ENCODE assay signal across 8 cellular contexts in the genomic region with DNA sequence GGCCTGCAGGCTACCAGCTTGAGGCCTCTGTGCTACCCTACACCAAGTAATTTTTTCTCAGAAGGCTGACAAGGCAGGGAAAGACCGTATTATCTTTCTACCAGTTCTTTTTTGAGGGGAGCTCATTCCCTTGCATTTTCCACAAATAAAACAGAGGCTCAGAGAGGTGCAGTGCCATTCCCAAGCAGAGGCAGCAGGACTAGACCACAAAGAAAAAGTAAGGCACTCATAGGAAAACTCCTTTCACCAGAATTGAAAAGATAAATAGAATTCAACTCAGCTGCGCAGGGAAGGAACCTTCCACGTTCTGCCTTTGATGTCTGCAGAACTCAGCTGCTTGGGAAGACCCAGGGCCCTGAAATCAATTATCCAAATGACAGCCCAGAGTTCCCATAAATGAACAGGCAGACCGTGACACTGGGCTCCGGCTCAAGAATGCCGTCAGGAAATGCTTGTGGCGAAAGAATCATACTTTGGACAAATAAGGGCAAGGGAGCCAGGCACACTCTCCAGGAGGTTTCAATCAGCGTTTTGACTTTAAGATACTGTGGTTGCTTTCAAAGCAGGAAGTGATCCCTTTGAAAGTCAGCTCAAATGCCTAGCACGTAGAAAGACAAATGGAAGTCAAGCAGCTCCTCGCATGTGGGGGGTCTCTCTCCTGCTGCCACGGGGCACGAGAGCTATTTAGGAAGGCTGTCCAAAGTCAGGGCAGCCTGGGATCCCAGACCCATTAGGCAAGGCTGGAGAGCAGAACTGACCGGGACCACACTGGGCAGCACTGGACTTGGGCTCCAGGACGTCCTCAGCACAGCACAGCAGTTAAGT. TPM values are rescaled to one million over a fixed set of nuclear protein-coding genes. Genes with fewer than 3 reads are reported as not detected.
DNase-seq lines count a peak whose midpoint lies in the region; ATAC-seq and TF ChIP-seq lines count a peak whose summit lies in the region.

No MANE protein-coding gene starts in this region.

- H3K27me3 ChIP-seq in colonic mucosa (no peaks in the 10 kb centered on the region), left lung (no peaks in the 10 kb centered on the region)

- TF ChIP-seq CTCF in colonic mucosa (IDR thresholded peaks at IDR 0.05) (no peak), left lung (IDR thresholded peaks at IDR 0.05) (no peak)

- peak; percentile 80 for DNase-seq in ELF-1 (ENCODE audit: low read depth, low spot score)
- peak; percentile 29 for DNase-seq in NOMO-1 treated with dmso at 0.1 percent for 144 hours (lab: John Stamatoyannopoulos, UW; ENCODE audit: unreplicated experiment)
- DNase-seq in colonic mucosa = peak; percentile 64
- DNase-seq in left lung = peak in 1 of 2 donors; percentile 81
- peak; percentile 23 for DNase-seq in superior temporal gyrus (ENCODE audit: extremely low spot score)
- no peak for DNase-seq in stimulated activated CD4-positive, alpha-beta T cell treated with anti-CD3 and anti-CD28 coated beads, Interleukin-4, amount 100 ng/mL, for 24 hours
- no peak for DNase-seq in activated CD4-positive, alpha-beta T cell treated with anti-CD3 and anti-CD28 coated beads for 4 hours

- H3K9ac ChIP-seq in colonic mucosa (ENCODE audit: low read depth in 2 of 2, low read length in 2 of 2) = peak overlapping the region; percentile 32 to 67

- H3K27ac ChIP-seq in colonic mucosa (peak overlapping the region; percentile 95), left lung (peak overlapping the region; percentile 90 to 94)

- ATAC-seq in left lung (peak; percentile 69), HG03108 (IDR thresholded peaks at IDR 0.05; ENCODE audit: unreplicated experiment) (no peak)

- H3K36me3 ChIP-seq in colonic mucosa = no peaks in the 10 kb centered on the region
- peaks cover 0 to 52% of the 10 kb centered on the region in 2 donors for H3K36me3 ChIP-seq in left lung

- H3K4me3 ChIP-seq in colonic mucosa (no peak overlapping the region), left lung (no peak overlapping the region)

- intact Hi-C loops in colonic mucosa (cut with DNase I) (no loop called here), left lung (cut with DNase I) (no loop called here)

- H3K9me3 ChIP-seq in colonic mucosa = no peaks in the 10 kb centered on the region
- H3K9me3 ChIP-seq in left lung = no peaks in the 10 kb centered on the region

- H3K4me1 ChIP-seq in colonic mucosa (peaks cover 26% of the 10 kb centered on the region), left lung (peaks cover 64 to 100% of the 10 kb centered on the region in 2 donors)

RNA-seq across cellular contexts. Expression of a gene that starts 14.0 kb away (rescaled TPM):
- total RNA-seq in colonic mucosa (10 to 100 TPM; 50.3 to 74.8 TPM), left lung (10 to 100 TPM; 58.3 to 68.2 TPM)

RNA-seq across cellular contexts. Expression of a gene that starts 14.4 kb away (rescaled TPM):
- 10 to 100 TPM; 44.6 to 52.0 TPM for total RNA-seq in colonic mucosa
- total RNA-seq in left lung = 10 to 100 TPM; 41.4 to 42.5 TPM

Comparison
In these comparisons a context has a peak if more than half of its experiments do, and no peak if none do; other contexts are left out.
1. DNase-seq: peak in ELF-1 (single experiment), NOMO-1 treated with dmso at 0.1 percent for 144 hours (single experiment), colonic mucosa (single experiment) and superior temporal gyrus (single experiment); none in stimulated activated CD4-positive, alpha-beta T cell treated with anti-CD3 and anti-CD28 coated beads, Interleukin-4, amount 100 ng/mL, for 24 hours (single experiment) and activated CD4-positive, alpha-beta T cell treated with anti-CD3 and anti-CD28 coated beads for 4 hours (0 of 2).